ENCODE assay signal across 17 cellular contexts in the genomic region with DNA sequence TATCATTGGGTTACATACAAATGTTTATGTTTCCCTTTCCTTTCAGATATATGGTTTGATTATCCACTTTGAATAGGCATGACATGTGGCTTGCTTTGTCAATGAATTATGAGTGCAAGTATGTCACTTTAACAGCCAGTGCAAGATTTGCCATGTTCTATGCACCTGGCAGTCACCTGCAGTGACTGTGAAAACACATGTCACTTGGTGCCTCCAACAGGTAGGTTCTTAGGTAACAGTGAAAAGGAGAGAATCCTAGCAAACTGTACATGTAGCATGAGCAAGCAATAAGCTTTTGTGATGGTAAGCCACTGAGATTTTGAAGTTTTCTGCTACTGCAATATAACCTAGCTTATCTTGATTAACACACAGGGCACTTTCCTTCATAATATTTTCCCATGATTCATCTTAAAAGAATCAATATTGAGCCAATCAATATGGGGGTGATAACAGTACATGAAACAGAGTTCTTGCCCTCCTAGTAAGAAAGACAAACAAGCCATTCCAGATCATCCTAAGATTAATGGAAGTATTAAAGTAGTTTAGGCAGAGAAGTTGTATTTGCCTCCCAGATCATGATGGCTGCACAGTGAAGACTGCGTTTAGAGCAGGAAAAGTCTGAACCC.
"Had no signal": no experiment of that assay in that cellular context is flagged by ENCODE, and none has a peak within 500 bp of the region (broad histone marks: within the 10 kb centered on the region; RNA-seq: fewer than 3 reads in every experiment).

No MANE protein-coding gene starts in this region.

- FAIRE-seq: kidney had no signal

- H3K27ac ChIP-seq: colonic mucosa, gastroesophageal sphincter, left ventricle myocardium inferior, sigmoid colon, testis, VCaP had no signal

- H3K4me1 ChIP-seq: colonic mucosa, gastroesophageal sphincter, left ventricle myocardium inferior, sigmoid colon, testis had no signal

- H3K27me3 ChIP-seq: colonic mucosa, testis had no signal

- H3K4me3 ChIP-seq: colonic mucosa, gastroesophageal sphincter, left ventricle myocardium inferior, sigmoid colon, testis had no signal

- H3K36me3 ChIP-seq: colonic mucosa, gastroesophageal sphincter, left ventricle myocardium inferior, sigmoid colon had no signal

- H3K9me3 ChIP-seq: colonic mucosa, gastroesophageal sphincter, left ventricle myocardium inferior, sigmoid colon, testis had no signal

- DNase-seq: activated CD8-positive, alpha-beta memory T cell treated with anti-CD3 and anti-CD28 coated beads, Interleukin-2, amount 50 U/mL, for 4 hours; activated CD8-positive, alpha-beta T cell treated with anti-CD3 and anti-CD28 coated beads for 36 hours; activated gamma-delta T cell treated with Interleukin-2 at 50 U/mL for 16 hours; activated naive CD8-positive, alpha-beta T cell treated with anti-CD3 and anti-CD28 coated beads for 36 hours; activated T-cell treated with anti-CD3 and anti-CD28 coated beads, Interleukin-2, amount 50 U/mL, for 72 hours; colonic mucosa; effector CD8-positive, alpha-beta T cell; kidney; left ventricle myocardium inferior; natural killer cell; sigmoid colon; stimulated activated CD4-positive, alpha-beta T cell treated with anti-CD3 and anti-CD28 coated beads, Interleukin-2, amount 100 ng/mL, for 48 hours; stimulated activated CD8-positive, alpha-beta memory T cell treated with anti-CD3 and anti-CD28 coated beads, Interleukin-4, amount 100 ng/mL, for 48 hours; T1000; testis had no signal

- ATAC-seq: activated CD8-positive, alpha-beta T cell treated with anti-CD3 and anti-CD28 coated beads for 36 hours; activated T-cell treated with anti-CD3 and anti-CD28 coated beads, Interleukin-2, amount 50 U/mL, for 72 hours; gastroesophageal sphincter; natural killer cell had no signal
